In genomic region chr9:111316796-111317195, GRCh38 we compare ENCODE assay signal across 1 cellular context.
TF ChIP-seq lines count a peak whose summit lies in the region.

No MANE protein-coding gene starts in this region.

TF ChIP-seq in HepG2, 621 proteins besides CTCF, POLR2A, EP300 and RAD21 (continued from another document):
- no peak for TF ChIP-seq ZNF687 (CRISPR knock-in tag; IDR thresholded peaks at IDR 0.05)
- no peak for TF ChIP-seq MXD1 (CRISPR knock-in tag; IDR thresholded peaks at IDR 0.05)
- TF ChIP-seq, protein P1, sequence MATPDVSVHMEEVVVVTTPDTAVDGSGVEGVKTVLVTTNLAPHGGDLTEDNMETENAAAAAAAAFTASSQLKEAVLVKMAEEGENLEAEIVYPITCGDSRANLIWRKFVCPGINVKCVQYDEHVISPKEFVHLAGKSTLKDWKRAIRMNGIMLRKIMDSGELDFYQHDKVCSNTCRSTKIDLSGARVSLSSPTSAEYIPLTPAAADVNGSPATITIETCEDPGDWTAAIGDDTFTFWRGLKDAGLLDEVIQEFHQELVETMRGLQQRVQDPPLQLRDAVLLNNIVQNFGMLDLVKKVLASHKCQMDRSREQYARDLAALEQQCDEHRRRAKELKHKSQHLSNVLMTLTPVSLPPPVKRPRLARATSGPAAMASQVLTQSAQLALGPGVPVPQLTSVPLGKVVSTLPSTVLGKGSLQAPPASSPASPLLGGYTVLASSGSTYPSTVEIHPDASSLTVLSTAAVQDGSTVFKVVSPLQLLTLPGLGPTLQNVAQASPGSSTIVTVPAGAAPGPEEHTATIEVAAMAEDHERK (CRISPR knock-in tag; IDR thresholded peaks at IDR 0.05; ENCODE audit: low read depth) = no peak
- TF ChIP-seq, protein P2, sequence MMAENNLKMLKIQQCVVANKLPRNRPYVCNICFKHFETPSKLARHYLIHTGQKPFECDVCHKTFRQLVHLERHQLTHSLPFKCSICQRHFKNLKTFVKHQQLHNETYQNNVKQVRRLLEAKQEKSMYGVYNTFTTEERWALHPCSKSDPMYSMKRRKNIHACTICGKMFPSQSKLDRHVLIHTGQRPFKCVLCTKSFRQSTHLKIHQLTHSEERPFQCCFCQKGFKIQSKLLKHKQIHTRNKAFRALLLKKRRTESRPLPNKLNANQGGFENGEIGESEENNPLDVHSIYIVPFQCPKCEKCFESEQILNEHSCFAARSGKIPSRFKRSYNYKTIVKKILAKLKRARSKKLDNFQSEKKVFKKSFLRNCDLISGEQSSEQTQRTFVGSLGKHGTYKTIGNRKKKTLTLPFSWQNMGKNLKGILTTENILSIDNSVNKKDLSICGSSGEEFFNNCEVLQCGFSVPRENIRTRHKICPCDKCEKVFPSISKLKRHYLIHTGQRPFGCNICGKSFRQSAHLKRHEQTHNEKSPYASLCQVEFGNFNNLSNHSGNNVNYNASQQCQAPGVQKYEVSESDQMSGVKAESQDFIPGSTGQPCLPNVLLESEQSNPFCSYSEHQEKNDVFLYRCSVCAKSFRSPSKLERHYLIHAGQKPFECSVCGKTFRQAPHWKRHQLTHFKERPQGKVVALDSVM (CRISPR knock-in tag; IDR thresholded peaks at IDR 0.05) = no peak
- TF ChIP-seq XRCC5 (optimal IDR thresholded peaks at IDR 0.05; ENCODE audit: low read length) = no peak
- no peak for TF ChIP-seq TCF12 (IDR thresholded peaks at IDR 0.05)
- no peak for TF ChIP-seq TCF12 (CRISPR knock-in tag; IDR thresholded peaks at IDR 0.05)
- no peak for TF ChIP-seq ZNF737 (CRISPR knock-in tag; IDR thresholded peaks at IDR 0.05; ENCODE audit: borderline replicate concordance)
- no peak for TF ChIP-seq HDAC1 (CRISPR knock-in tag; IDR thresholded peaks at IDR 0.05)
- no peak for TF ChIP-seq HNRNPL (IDR thresholded peaks at IDR 0.05; ENCODE audit: low read depth, low read length)
- TF ChIP-seq ZNF747 (CRISPR knock-in tag; IDR thresholded peaks at IDR 0.05; ENCODE audit: borderline replicate concordance) = no peak
TF ChIP-seq in HepG2: peak in this region for 0.
